8 cellular contexts compared by ENCODE assay signal in genomic region chr17:81371910-81372760, GRCh38. TPM values are rescaled to one million over a fixed set of nuclear protein-coding genes. Genes with fewer than 3 reads are reported as not detected.
DNase-seq lines count a peak whose midpoint lies in the region; ATAC-seq and TF ChIP-seq lines count a peak whose summit lies in the region.

No MANE protein-coding gene starts in this region.

- H3K79me2 ChIP-seq in HCT116 (ENCODE audit: insufficient read depth, low read length), result no peaks in the 10 kb centered on the region

- peak; percentile 92 for ATAC-seq in HCT116

- H3K27me3 ChIP-seq in HCT116 (ENCODE audit: insufficient read depth, low read length), result peaks cover 1% of the 10 kb centered on the region; the same call in 1 of the 2 replicates
- no peaks in the 10 kb centered on the region for H3K27me3 ChIP-seq in left ventricle myocardium inferior (ENCODE audit: low read depth)
- H3K27me3 ChIP-seq in spleen (replicated peaks in 1 of 7), result peaks cover 0 to 15% (median 0%) of the 10 kb centered on the region in 7 donors

- 56 to 69% (median 63%) methylated on average over 20 to 22 of the region's 22 CpGs for WGBS in spleen, 5 donors

- RAD21 ChIA-PET in HCT116 (lab: Charles Lee; ENCODE audit: low non-redundant PET in 1 of 2, low total read pairs in 2 of 2, uncharacterized antibody in 2 of 2, unreplicated experiment in 2 of 2), result no interaction called here

- H3K36me3 ChIP-seq in HCT116 (ENCODE audit: control insufficient read depth in 1 of 2, insufficient read depth in 2 of 2, low read length in 2 of 2), result no peaks in the 10 kb centered on the region
- H3K36me3 ChIP-seq in left ventricle myocardium inferior, result no peaks in the 10 kb centered on the region
- no peaks in the 10 kb centered on the region for H3K36me3 ChIP-seq in spleen

- intact Hi-C loops in HCT116 (cut with micrococcal nuclease) (loop anchor here (1.0 to 5.0 kb wide), 2 partner anchors 99 to 165 kb away; no protein-coding TSS in a partner anchor), left ventricle myocardium inferior (cut with micrococcal nuclease) (no loop called here), spleen (cut with DNase I; ENCODE audit: low total_unique reads) (no loop called here)

- CTCF ChIA-PET in HCT116 (lab: Charles Lee), result interaction anchor here (1.0 to 1.7 kb wide), 3 partner anchors 23 to 113 kb away, joined by 3 to 5 read pairs (median 4); partner anchors contain the start of gene BAHCC1

- TF ChIP-seq POLR2A in HCT116 (IDR thresholded peaks at IDR 0.05; ENCODE audit: borderline replicate concordance, extremely low read depth, insufficient read depth, insufficient read length), result no peak
- TF ChIP-seq POLR2A in spleen (IDR thresholded peaks at IDR 0.05), result no peak

- H2AFZ ChIP-seq in HCT116 (ENCODE audit: low read depth, low read length, poor library complexity, severe bottlenecking), result no peak overlapping the region

- H3K9me3 ChIP-seq in HCT116 (ENCODE audit: control insufficient read depth in 1 of 2, insufficient read depth in 1 of 2, low read depth in 1 of 2, low read length in 2 of 2), result no peaks in the 10 kb centered on the region
- H3K9me3 ChIP-seq in left ventricle myocardium inferior (replicated peaks), result no peaks in the 10 kb centered on the region
- no peaks in the 10 kb centered on the region for H3K9me3 ChIP-seq in spleen

- H3K4me1 ChIP-seq in HCT116 (ENCODE audit: control insufficient read depth in 1 of 2, insufficient read depth in 2 of 2, low read length in 2 of 2) (peaks cover 0 to 11% of the 10 kb centered on the region in 2 experiments; a peak in 1 of 4 replicates), left ventricle myocardium inferior (peaks cover 22% of the 10 kb centered on the region), spleen (peaks cover 0 to 26% (median 16%) of the 10 kb centered on the region in 6 donors)

- H3K27ac ChIP-seq in HCT116 (ENCODE audit: low read depth, low read length), result no peak overlapping the region; the same call in 1 of the 2 replicates
- H3K27ac ChIP-seq in left ventricle myocardium inferior (replicated peaks), result peak overlapping the region; percentile 85
- H3K27ac ChIP-seq in spleen, result peak overlapping the region in 5 of 8 donors; percentile 20 to 67 (median 51)

- no peak overlapping the region for H3K4me2 ChIP-seq in HCT116 (ENCODE audit: low read length)

- peak in 2 of 3 experiments; percentile 67 to 75; a peak in 4 of 6 replicates for TF ChIP-seq CTCF in HCT116 (IDR thresholded peaks at IDR 0.05 in 2 of 3, conservative IDR thresholded peaks at IDR 0.05 in 1 of 3; ENCODE audit: borderline replicate concordance in 1 of 3, insufficient read depth in 1 of 3, low read depth in 2 of 3, low read length in 2 of 3)
- peak; percentile 52 for TF ChIP-seq CTCF in left ventricle myocardium inferior (IDR thresholded peaks at IDR 0.05; ENCODE audit: borderline replicate concordance)
- peak in 3 of 11 experiments; percentile 11 to 35 (median 17) for TF ChIP-seq CTCF in spleen (IDR thresholded peaks at IDR 0.05 in 8 of 11, conservative IDR thresholded peaks at IDR 0.05 in 3 of 11)

- DNase-seq in HCT116 (ENCODE audit: low read depth, low spot score) (peak; percentile 35), amniotic epithelial cell (ENCODE audit: low read depth) (peak; percentile 53), left ventricle myocardium inferior (peak; percentile 71), spleen (peak; percentile 78), DMS153 treated with DMSO at 0.1 percent for 48 hours (lab: John Stamatoyannopoulos, UW; ENCODE audit: unreplicated experiment) (no peak), NCI-H128 (lab: John Stamatoyannopoulos, UW; ENCODE audit: unreplicated experiment) (no peak), NCI-H187 treated with DMSO at 0.1 percent for 48 hours (lab: John Stamatoyannopoulos, UW) (no peak)
- DNase-seq in stimulated activated CD8-positive, alpha-beta memory T cell treated with anti-CD3 and anti-CD28 coated beads, Interleukin-4, amount 100 ng/mL, for 48 hours, result no peak

- peak; percentile 80 for TF ChIP-seq RAD21 in HCT116 (IDR thresholded peaks at IDR 0.05; ENCODE audit: low read depth)

- H3K4me3 ChIP-seq in HCT116 (replicated peaks in 1 of 2; ENCODE audit: low read depth in 1 of 2, low read length in 2 of 2), result no peak overlapping the region
- H3K4me3 ChIP-seq in left ventricle myocardium inferior, result peak overlapping the region; percentile 8
- no peak overlapping the region for H3K4me3 ChIP-seq in spleen

- no TSS peak for BruUV-seq in HCT116 (replicated peaks; lab: Mats Ljungman, UMichigan)

- POLR2A ChIA-PET in HCT116 (lab: Charles Lee), result interaction anchor here (1.1 kb wide), 1 partner anchor 43 kb away, joined by 3 read pairs; no protein-coding TSS in a partner anchor

- H3K9ac ChIP-seq in HCT116 (ENCODE audit: low read length), result no peak overlapping the region

- H3K9me2 ChIP-seq in HCT116 (ENCODE audit: insufficient read depth), result no peaks in the 10 kb centered on the region

- H4K20me1 ChIP-seq in HCT116 (ENCODE audit: insufficient read depth), result no peaks in the 10 kb centered on the region

TF ChIP-seq in HCT116, 20 proteins besides CTCF, POLR2A, EP300 and RAD21:
- TF ChIP-seq EGR1 (IDR thresholded peaks at IDR 0.05; ENCODE audit: low read depth), result no peak
- TF ChIP-seq FOSL1 (IDR thresholded peaks at IDR 0.05; ENCODE audit: low read depth), result no peak
- no peak for TF ChIP-seq ATF3 (IDR thresholded peaks at IDR 0.05)
- TF ChIP-seq SP1 (IDR thresholded peaks at IDR 0.05; ENCODE audit: low read depth), result no peak
- no peak for TF ChIP-seq ELF1 (IDR thresholded peaks at IDR 0.05; ENCODE audit: borderline replicate concordance, low read depth)
- no peak for TF ChIP-seq JUND (IDR thresholded peaks at IDR 0.05)
- TF ChIP-seq CEBPB (IDR thresholded peaks at IDR 0.05; ENCODE audit: low read depth), result no peak

RNA-seq across cellular contexts. Expression of gene BAHCC1, which starts 23.1 kb away (rescaled TPM):
- total RNA-seq in HCT116 (2021; ENCODE audit: unreplicated experiment) (45.2 TPM), left ventricle myocardium inferior (7.3 TPM), spleen (10 to 100 TPM in 6 of 7 donors, 1 to 10 TPM in 1; 8.7 to 20.3 (median 14.9) TPM)
- polyA plus RNA-seq in HCT116 (2012), result 16.1 and 18.2 TPM in 2 replicates
- 10 to 100 TPM in 1 of 3 donors, 1 to 10 TPM in 2; 1.7 to 10.2 (median 2.0) TPM for polyA plus RNA-seq in spleen

Comparison
In these comparisons a context has a peak if more than half of its experiments do, and no peak if none do; other contexts are left out.
1. DNase-seq: peak in HCT116 (single experiment), amniotic epithelial cell (single experiment), left ventricle myocardium inferior (single experiment) and spleen (single experiment); none in stimulated activated CD8-positive, alpha-beta memory T cell treated with anti-CD3 and anti-CD28 coated beads, Interleukin-4, amount 100 ng/mL, for 48 hours (single experiment), DMS153 treated with DMSO at 0.1 percent for 48 hours (single experiment), NCI-H128 (single experiment) and NCI-H187 treated with DMSO at 0.1 percent for 48 hours (single experiment).